10 cellular contexts compared by ENCODE assay signal in genomic region chr16:10297341-10298006, GRCh38.
A peak's percentile ranks its signal among the peaks of the same experiment; 100 is the strongest.
DNase-seq lines count a peak whose midpoint lies in the region; ATAC-seq, FAIRE-seq and TF ChIP-seq lines count a peak whose summit lies in the region.
"Had no signal": no experiment of that assay in that cellular context is flagged by ENCODE, and none has a peak within 500 bp of the region (broad histone marks: within the 10 kb centered on the region; RNA-seq: fewer than 3 reads in every experiment).

No MANE protein-coding gene starts in this region.

- no peaks in the 10 kb centered on the region; the same call in none of the 2 replicates for H3K27me3 Mint-ChIP-seq in H9 (ENCODE audit: low read depth)

- WGBS in H9 (ENCODE audit: extremely low coverage, insufficient read length, low lambda C conversion rate), result no CpG with 5 or more reads among the region's 13 CpGs
- WGBS in mammary epithelial cell (ENCODE audit: low coverage, missing lambda C conversion rate), result 71% methylated on average over 11 of the region's 13 CpGs

- TF ChIP-seq CTCF in GM10248 (IDR thresholded peaks at IDR 0.05; ENCODE audit: control extremely low read depth, extremely low read depth, low read depth, missing control alignments) (no peak), H9 (conservative IDR thresholded peaks at IDR 0.05) (no peak), mammary epithelial cell (conservative IDR thresholded peaks at IDR 0.05 in 1 of 2, IDR thresholded peaks at IDR 0.05 in 1 of 2; ENCODE audit: extremely low read depth in 1 of 2, insufficient read depth in 1 of 2, low read depth in 1 of 2, low read length in 2 of 2) (no peak)

- no peak overlapping the region for H4K5ac ChIP-seq in H9 (ENCODE audit: insufficient read length, low read depth, low read length)

- H3K9me3 Mint-ChIP-seq in H9, result peaks cover 21 to 27% of the 10 kb centered on the region in 2 experiments

- peak; percentile 80 for DNase-seq in GM10248 (ENCODE audit: extremely low spot score)
- peak in 17 of 61 donors; percentile 1 to 26 (median 7) for DNase-seq in caudate nucleus (lab: John Stamatoyannopoulos, UW)
- DNase-seq in HTR-8/SVneo (ENCODE audit: insufficient read length, low spot score), result no peak
- no peak for DNase-seq in activated CD8-positive, alpha-beta memory T cell treated with anti-CD3 and anti-CD28 coated beads for 24 hours
- no peak for DNase-seq in H9
- no peak for DNase-seq in mammary epithelial cell
- DNase-seq: NCI-H774 had no signal

- peaks cover 15 to 16% of the 10 kb centered on the region in 2 experiments for H3K4me1 Mint-ChIP-seq in H9

- no peak overlapping the region for H2BK20ac ChIP-seq in H9 (ENCODE audit: low read depth, low read length, poor library complexity, severe bottlenecking)

- CTCF ChIA-PET in GM10248 (lab: Yijun Ruan, JAX) (interaction anchor here (0.7 to 1.3 kb wide), 4 partner anchors 17 to 42 kb away, joined by 3 to 4 read pairs (median 3); no protein-coding TSS in a partner anchor), mammary epithelial cell (lab: Charles Lee; ENCODE audit: low non-redundant PET) (no interaction called here)

- in situ Hi-C loops in mammary epithelial cell (cut with MboI; ENCODE audit: low sequenced_read_pairs in 2 of 2), result no loop called here

- H2BK120ac ChIP-seq in H9 (ENCODE audit: low read depth, low read length, poor library complexity, severe bottlenecking), result no peak overlapping the region

- ATAC-seq in GM21447 (IDR thresholded peaks at IDR 0.05; ENCODE audit: unreplicated experiment) (peak; percentile 98), HG03442 (IDR thresholded peaks at IDR 0.05; ENCODE audit: unreplicated experiment) (peak; percentile 97)

- H3K27me3 ChIP-seq in H9 (ENCODE audit: insufficient read depth, low read length) (no peaks in the 10 kb centered on the region), mammary epithelial cell (ENCODE audit: insufficient read depth, low read length) (no peaks in the 10 kb centered on the region)

- no peak overlapping the region for H3K18ac ChIP-seq in H9 (ENCODE audit: insufficient read length, low read depth, low read length)

- H4K20me1 ChIP-seq in H9 (ENCODE audit: control insufficient read depth, insufficient read depth, insufficient read length) (no peaks in the 10 kb centered on the region), mammary epithelial cell (ENCODE audit: insufficient read depth, low read length) (no peaks in the 10 kb centered on the region)

- no peaks in the 10 kb centered on the region for H3K36me3 ChIP-seq in mammary epithelial cell (ENCODE audit: insufficient read depth, low read length)

- H3T11ph ChIP-seq in H9 (ENCODE audit: low read length), result no peak overlapping the region

- dilution Hi-C loops in mammary epithelial cell (cut with HindIII; ENCODE audit: low sequenced_read_pairs), result no loop called here

- H3K4me3 ChIP-seq in mammary epithelial cell (replicated peaks in 1 of 3; ENCODE audit: insufficient read depth in 1 of 3, low read depth in 2 of 3, low read length in 3 of 3), result no peak overlapping the region

- no peaks in the 10 kb centered on the region for H3K23me2 ChIP-seq in H9 (ENCODE audit: insufficient read length, low read depth, low read length, poor library complexity, severe bottlenecking)

- no peak overlapping the region for H2AK5ac ChIP-seq in H9 (ENCODE audit: insufficient read length, low read length)

- POLR2A ChIA-PET in GM10248 (lab: Yijun Ruan, JAX), result no interaction called here

- H3K4me1 ChIP-seq in H9 (ENCODE audit: insufficient read depth, low read length) (no peaks in the 10 kb centered on the region), mammary epithelial cell (ENCODE audit: insufficient read depth, low read length) (no peaks in the 10 kb centered on the region)

- H2BK15ac ChIP-seq in H9 (ENCODE audit: low read depth, low read length), result no peak overlapping the region

- H3K27ac Mint-ChIP-seq in H9, result no peak overlapping the region
- H3K27ac Mint-ChIP-seq: activated naive CD8-positive, alpha-beta T cell had no signal

- H3K23ac ChIP-seq in H9 (ENCODE audit: insufficient read length, low read depth, low read length), result no peak overlapping the region

- no peak overlapping the region for H3K4me3 Mint-ChIP-seq in H9
- H3K4me3 Mint-ChIP-seq: activated naive CD8-positive, alpha-beta T cell had no signal

- H4K91ac ChIP-seq in H9 (ENCODE audit: insufficient read length, low read depth, low read length), result no peak overlapping the region

- no peak overlapping the region for H3K4ac ChIP-seq in H9 (ENCODE audit: low read depth, low read length)

- no peak overlapping the region for H3K56ac ChIP-seq in H9 (ENCODE audit: insufficient read length, low read depth, low read length)

- no peak overlapping the region for H2BK12ac ChIP-seq in H9 (ENCODE audit: insufficient read length, low read depth, low read length)

- H3K27ac ChIP-seq in caudate nucleus (ENCODE audit: low read depth, low read length), result peak overlapping the region; percentile 16
- no peak overlapping the region for H3K27ac ChIP-seq in H9 (ENCODE audit: insufficient read length, low read depth, low read length)
- H3K27ac ChIP-seq in mammary epithelial cell (ENCODE audit: insufficient read depth, low read depth, low read length), result no peak overlapping the region

- BruUV-seq in mammary epithelial cell (replicated peaks; lab: Mats Ljungman, UMichigan), result no TSS peak

- H2AFZ ChIP-seq in H9 (ENCODE audit: low read length) (no peak overlapping the region), mammary epithelial cell (ENCODE audit: low read depth, low read length) (no peak overlapping the region)

- no peaks in the 10 kb centered on the region for H3K79me1 ChIP-seq in H9 (ENCODE audit: insufficient read depth, low read depth, low read length, poor library complexity, severe bottlenecking)

- no peak overlapping the region for H2BK5ac ChIP-seq in H9 (ENCODE audit: insufficient read length, low read length)

- H3K4me2 ChIP-seq in H9 (ENCODE audit: insufficient read depth, insufficient read length, low read length) (no peak overlapping the region), mammary epithelial cell (ENCODE audit: insufficient read depth, low read depth, low read length) (no peak overlapping the region)

- FAIRE-seq in HTR-8/SVneo (lab: Jason Lieb, UNC), result no peak

- H3K9ac ChIP-seq in H9 (ENCODE audit: extremely low read depth, insufficient read length, low read length) (no peak overlapping the region), mammary epithelial cell (ENCODE audit: insufficient read depth, low read length) (no peak overlapping the region)

- intact Hi-C loops in mammary epithelial cell (cut with micrococcal nuclease), result no loop called here

- H3K9me3 ChIP-seq in H9 (ENCODE audit: control insufficient read depth, low read depth, low read length) (peaks cover 5% of the 10 kb centered on the region), mammary epithelial cell (replicated peaks; ENCODE audit: insufficient read depth, low read length) (peaks cover 7% of the 10 kb centered on the region)

- peaks cover 6 to 25% (median 17%) of the 10 kb centered on the region in 3 experiments for H3K36me3 Mint-ChIP-seq in H9 (ENCODE audit: insufficient read depth in 1 of 3, low read depth in 3 of 3)

- H3K79me2 ChIP-seq in H9 (ENCODE audit: insufficient read depth, low read length) (no peaks in the 10 kb centered on the region), mammary epithelial cell (ENCODE audit: insufficient read depth, low read length) (no peaks in the 10 kb centered on the region)

- no peak overlapping the region for H4K8ac ChIP-seq in H9 (replicated peaks; ENCODE audit: insufficient read length, low read depth, low read length)

- H3K14ac ChIP-seq in H9 (ENCODE audit: insufficient read depth, low read length), result no peak overlapping the region
